ENCODE assay signal across 28 cellular contexts in the genomic region with DNA sequence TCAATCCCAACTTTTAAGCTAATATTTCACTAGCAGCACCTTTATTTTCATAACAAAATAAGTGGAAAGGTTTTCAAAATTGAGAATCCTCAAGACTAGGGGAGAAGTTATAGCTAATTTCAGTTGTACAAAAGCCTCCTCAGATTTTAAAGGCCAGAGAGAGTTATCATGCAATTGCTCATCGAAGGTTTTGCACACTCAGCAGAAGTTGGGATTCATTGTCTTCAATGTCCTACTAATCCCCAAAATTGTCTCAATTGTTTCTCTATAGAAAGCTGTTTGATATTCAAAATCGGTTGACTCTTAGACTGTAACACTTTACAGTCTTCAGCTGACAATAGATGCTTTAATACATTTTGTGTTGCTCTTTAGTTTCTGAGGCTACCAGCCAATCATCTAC.
"Had no signal": no experiment of that assay in that cellular context is flagged by ENCODE, and none has a peak within 500 bp of the region (broad histone marks: within the 10 kb centered on the region; RNA-seq: fewer than 3 reads in every experiment).

No MANE protein-coding gene starts in this region.

- H2AFZ ChIP-seq: parathyroid adenoma had no signal

- H3K27ac ChIP-seq: neutrophil, parathyroid adenoma, psoas muscle, skin epidermis, spleen, stomach, thoracic aorta, thyroid gland, tibial nerve, upper lobe of left lung, vagina had no signal

- H3K4me2 ChIP-seq: smooth muscle cell had no signal

- H3K9ac ChIP-seq: parathyroid adenoma had no signal

- H3K79me2 ChIP-seq: parathyroid adenoma had no signal

- H3K4me1 ChIP-seq: parathyroid adenoma, psoas muscle, spleen, stomach, thyroid gland, tibial nerve, upper lobe of left lung, vagina had no signal

- H3K9me3 ChIP-seq: thyroid gland had no signal

- ATAC-seq: naive thymus-derived CD8-positive, alpha-beta T cell; natural killer cell treated with Interleukin-12 subunit alpha and Interleukin-12 subunit beta and Interleukin-15 and Interleukin-18, amount 100 ng/mL, for 72 hours; psoas muscle; right cardiac atrium; sciatic nerve; stimulated activated effector memory CD8-positive, alpha-beta T cell treated with anti-CD3 and anti-CD28 coated beads, Interleukin-12 subunit alpha, Interleukin-12 subunit beta, amount 100 ng/mL, for 72 hours; stimulated activated naive B cell treated with anti-CD40 and anti-IgM and Interleukin-4, amounts not matched to agents 10 μg/mL and 1 μg/mL and 100 μg/mL, for 72 hours had no signal

- H3K36me3 ChIP-seq: neutrophil, thoracic aorta, thyroid gland, upper lobe of left lung, vagina had no signal

- DNase-seq: naive B cell; naive thymus-derived CD8-positive, alpha-beta T cell; nephron progenitor cell; nucleus accumbens; posterior cingulate gyrus; psoas muscle; right cardiac atrium; spleen; stimulated activated CD4-positive, alpha-beta T cell treated with anti-CD3 and anti-CD28 coated beads, Interleukin-12 subunit alpha, Interleukin-12 subunit beta, amount 100 ng/mL, for 4 hours; stimulated activated CD4-positive, alpha-beta T cell treated with anti-CD3 and anti-CD28 coated beads, Interleukin-1b, Interleukin-23, amount 100 ng/mL, for 48 hours; stimulated activated CD4-positive, alpha-beta T cell treated with anti-CD3 and anti-CD28 coated beads, Interleukin-4, amount 100 ng/mL, for 24 hours; stimulated activated naive B cell treated with anti-CD40 and anti-IgM and Interleukin-4, amounts not matched to agents 10 μg/mL and 1 μg/mL and 100 μg/mL, for 72 hours; stimulated activated naive CD4-positive, alpha-beta T cell treated with Interleukin-2 at 50 U/mL for 16 hours; stomach; thyroid gland; trophoblast cell; upper lobe of left lung had no signal

- H3K4me3 ChIP-seq: psoas muscle, skin epidermis, smooth muscle cell, spleen, stomach, thoracic aorta, thyroid gland, tibial nerve, upper lobe of left lung, vagina had no signal

- H3K27me3 ChIP-seq: neutrophil, spleen, stomach, thyroid gland, tibial nerve, upper lobe of left lung, vagina had no signal

- FAIRE-seq: urothelium cell line had no signal
